8 cellular contexts compared by ENCODE assay signal in genomic region chr2:121648611-121649401, GRCh38. TPM values are rescaled to one million over a fixed set of nuclear protein-coding genes. Genes with fewer than 3 reads are reported as not detected.
A peak's percentile ranks its signal among the peaks of the same experiment; 100 is the strongest.
DNase-seq lines count a peak whose midpoint lies in the region; ATAC-seq and TF ChIP-seq lines count a peak whose summit lies in the region.

No MANE protein-coding gene starts in this region.

- no peak for TF ChIP-seq CTCF in endothelial cell (IDR thresholded peaks at IDR 0.05; ENCODE audit: unreplicated experiment)

- H3K4me3 ChIP-seq in mononuclear cell (ENCODE audit: low read length): peak overlapping the region; percentile 85

- H3K4me1 Mint-ChIP-seq in endothelial cell (ENCODE audit: unreplicated experiment): peaks cover 47% of the 10 kb centered on the region

- no peaks in the 10 kb centered on the region for H3K9me3 ChIP-seq in mononuclear cell (ENCODE audit: low read depth, low read length)

- peak; percentile 35 for ATAC-seq in HG02943 (IDR thresholded peaks at IDR 0.05; ENCODE audit: low read depth, unreplicated experiment)

- peak; percentile 51 to 55 for DNase-seq in NCI-H524 (lab: John Stamatoyannopoulos, UW)
- DNase-seq in NCI-H524 treated with DMSO at 0.1 percent for 48 hours (lab: John Stamatoyannopoulos, UW): no peak
- DNase-seq in NCI-H526 (lab: John Stamatoyannopoulos, UW): peak; percentile 38 to 79
- DNase-seq in activated CD8-positive, alpha-beta memory T cell treated with anti-CD3 and anti-CD28 coated beads, Interleukin-2, amount 50 U/mL, for 24 hours (ENCODE audit: extremely low read depth): peak; percentile 9
- DNase-seq in endothelial cell (ENCODE audit: low spot score): peak; percentile 58
- DNase-seq in stimulated activated CD8-positive, alpha-beta memory T cell treated with anti-CD3 and anti-CD28 coated beads, Interleukin-4, amount 100 ng/mL, for 24 hours (ENCODE audit: low read depth): peak; percentile 28

- H3K4me3 Mint-ChIP-seq in endothelial cell (ENCODE audit: unreplicated experiment): peak overlapping the region; percentile 95

- H3K36me3 Mint-ChIP-seq in endothelial cell (ENCODE audit: low read depth, unreplicated experiment): peaks cover 4% of the 10 kb centered on the region

- H3K4me1 ChIP-seq in mononuclear cell (ENCODE audit: insufficient read depth, low read length): peaks cover 47% of the 10 kb centered on the region

- peak overlapping the region; percentile 79 for H3K27ac Mint-ChIP-seq in endothelial cell (ENCODE audit: unreplicated experiment)

- H3K27me3 Mint-ChIP-seq in endothelial cell (ENCODE audit: unreplicated experiment): peaks cover 13% of the 10 kb centered on the region

- no peaks in the 10 kb centered on the region for H3K27me3 ChIP-seq in mononuclear cell (ENCODE audit: insufficient read depth, low read length)

- H3K9me3 Mint-ChIP-seq in endothelial cell (ENCODE audit: unreplicated experiment): no peaks in the 10 kb centered on the region

RNA-seq across cellular contexts. Expression of gene CLASP1, which starts 0.5 kb away (rescaled TPM):
- total RNA-seq in endothelial cell (ENCODE audit: unreplicated experiment): 95.1 TPM
- total RNA-seq in mononuclear cell: 74.6 TPM
